In the genomic region with DNA sequence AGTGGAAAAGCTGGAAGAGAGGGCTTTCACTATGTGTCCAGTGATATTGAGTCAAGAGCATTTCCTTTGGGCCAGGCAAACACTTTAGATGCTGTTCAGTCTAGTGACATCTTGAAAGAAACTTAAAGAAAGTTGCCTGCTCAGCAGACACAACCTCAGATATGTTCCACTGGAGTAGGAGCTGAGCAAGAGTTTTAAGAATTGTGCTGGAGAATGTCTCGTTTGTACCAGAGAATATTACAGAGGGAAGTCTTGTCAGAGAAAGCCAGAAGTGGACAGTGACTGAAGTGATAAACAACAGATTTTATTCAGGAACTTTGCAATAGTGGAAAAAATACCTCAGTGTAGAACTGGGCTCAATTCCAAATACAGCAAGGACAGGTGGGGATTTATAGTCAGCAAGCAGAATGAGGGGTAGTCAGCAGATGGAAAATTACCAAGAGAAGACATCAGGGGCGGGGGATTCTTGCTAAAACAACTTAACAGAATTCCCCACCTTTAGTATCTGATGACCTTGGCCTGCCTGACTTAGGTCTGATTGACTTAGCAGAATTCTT, we compare ENCODE assay signal across 18 cellular contexts. TPM values are rescaled to one million over a fixed set of nuclear protein-coding genes. Genes with fewer than 3 reads are reported as not detected.
DNase-seq lines count a peak whose midpoint lies in the region; ATAC-seq, FAIRE-seq and TF ChIP-seq lines count a peak whose summit lies in the region.
"Had no signal": no experiment of that assay in that cellular context is flagged by ENCODE, and none has a peak within 500 bp of the region (broad histone marks: within the 10 kb centered on the region; RNA-seq: fewer than 3 reads in every experiment).

No MANE protein-coding gene starts in this region.

- peak; percentile 14 for ATAC-seq in stimulated activated naive CD8-positive, alpha-beta T cell treated with anti-CD3 and anti-CD28 coated beads, Interleukin-15, Interleukin-2, amounts not matched to agents 100 U/mL and 50 U/mL, for 24 hours
- ATAC-seq in stimulated activated naive CD8-positive, alpha-beta T cell treated with anti-CD3 and anti-CD28 coated beads, Interleukin-15, amount 100 ng/mL, for 72 hours: no peak
- ATAC-seq in K562 (0 out of 3 replicates have a peak, but pooled peaks have one; percentile 2), GM18870 (IDR thresholded peaks at IDR 0.05; ENCODE audit: unreplicated experiment) (no peak)

- H3K36me3 ChIP-seq in K562 (ENCODE audit: control insufficient read depth, insufficient read depth, low read length): 0 out of 3 replicates have a peak, but pooled peaks cover 2% of the 10 kb centered on the region
- H3K36me3 ChIP-seq in uterus: no peaks in the 10 kb centered on the region
- H3K36me3 ChIP-seq: ascending aorta had no signal

- peaks cover 69% of the 10 kb centered on the region for H3K4me1 Mint-ChIP-seq in stimulated activated naive CD8-positive, alpha-beta T cell treated with anti-CD3 and anti-CD28 coated beads, Interleukin-15, amount 100 ng/mL, for 72 hours
- H3K4me1 Mint-ChIP-seq in mesothelial cell of epicardium (peaks cover 35% of the 10 kb centered on the region), endothelial cell (ENCODE audit: unreplicated experiment) (peaks cover 20% of the 10 kb centered on the region)

- TF ChIP-seq EP300 in K562 (IDR thresholded peaks at IDR 0.05; ENCODE audit: low read length): no peak

- TF ChIP-seq POLR2A in K562 (conservative IDR thresholded peaks at IDR 0.05) (no peak), uterus (IDR thresholded peaks at IDR 0.05) (no peak)

- H3K36me3 Mint-ChIP-seq in mesothelial cell of epicardium (peaks cover 21% of the 10 kb centered on the region), endothelial cell (ENCODE audit: low read depth, unreplicated experiment) (peaks cover 8% of the 10 kb centered on the region)

- H3K27me3 ChIP-seq in K562 (ENCODE audit: control insufficient read depth in 2 of 2, insufficient read depth in 2 of 2, low read length in 2 of 2) (no peaks in the 10 kb centered on the region), uterus (no peaks in the 10 kb centered on the region)
- H3K27me3 ChIP-seq: ascending aorta, testis had no signal

- no peak for TF ChIP-seq RAD21 in K562 (CRISPR knock-in tag; conservative IDR thresholded peaks at IDR 0.05 in 1 of 2, IDR thresholded peaks at IDR 0.05 in 1 of 2)

- CTCF ChIA-PET in K562 (lab: Yijun Ruan, JAX; ENCODE audit: low intra/inter-chr PET ratio): no interaction called here

- intact Hi-C loops in K562 (cut with micrococcal nuclease): no loop called here
- intact Hi-C loops in uterus (cut with DNase I; ENCODE audit: low total_unique reads): no loop called here

- peaks cover 98% of the 10 kb centered on the region for H3K79me2 ChIP-seq in K562 (ENCODE audit: control insufficient read depth, insufficient read depth, low read length)

- POLR2A ChIA-PET in K562 (lab: Yijun Ruan, JAX): interaction anchor here (1.0 kb wide), 1 partner anchor 19 kb away, joined by 3 read pairs; a partner anchor contains a TSS

- no peak overlapping the region for H3K4me3 Mint-ChIP-seq in stimulated activated naive CD8-positive, alpha-beta T cell treated with anti-CD3 and anti-CD28 coated beads, Interleukin-15, amount 100 ng/mL, for 72 hours
- H3K4me3 Mint-ChIP-seq in mesothelial cell of epicardium: no peak overlapping the region
- no peak overlapping the region for H3K4me3 Mint-ChIP-seq in endothelial cell (ENCODE audit: unreplicated experiment)
- H3K4me3 Mint-ChIP-seq: dendritic cell treated with granulocyte-macrophage colony-stimulating factor and Interleukin-4, amounts not matched to agents 40 ng/mL and 50 ng/mL, for 4 days had no signal

- H3K27ac Mint-ChIP-seq in stimulated activated naive CD8-positive, alpha-beta T cell treated with anti-CD3 and anti-CD28 coated beads, Interleukin-15, amount 100 ng/mL, for 72 hours: peak overlapping the region in 1 of 2 donors; percentile 1
- H3K27ac Mint-ChIP-seq in mesothelial cell of epicardium (peak overlapping the region; percentile 82), endothelial cell (ENCODE audit: unreplicated experiment) (no peak overlapping the region)
- H3K27ac Mint-ChIP-seq: dendritic cell treated with granulocyte-macrophage colony-stimulating factor and Interleukin-4, amounts not matched to agents 40 ng/mL and 50 ng/mL, for 4 days had no signal

- no TSS peak for BruUV-seq in K562 (replicated peaks; lab: Mats Ljungman, UMichigan)

- TF ChIP-seq CTCF in K562 (IDR thresholded peaks at IDR 0.05 in 2 of 3, conservative IDR thresholded peaks at IDR 0.05 in 1 of 3; ENCODE audit: insufficient read depth in 2 of 3, low read depth in 1 of 3, low read length in 3 of 3): no peak
- no peak for TF ChIP-seq CTCF in mesothelial cell of epicardium (IDR thresholded peaks at IDR 0.05; ENCODE audit: unreplicated experiment)
- no peak for TF ChIP-seq CTCF in uterus (IDR thresholded peaks at IDR 0.05)
- TF ChIP-seq CTCF in endothelial cell (IDR thresholded peaks at IDR 0.05; ENCODE audit: unreplicated experiment): no peak

- no peaks in the 10 kb centered on the region for H3K27me3 Mint-ChIP-seq in stimulated activated naive CD8-positive, alpha-beta T cell treated with anti-CD3 and anti-CD28 coated beads, Interleukin-15, amount 100 ng/mL, for 72 hours
- H3K27me3 Mint-ChIP-seq in mesothelial cell of epicardium (ENCODE audit: low read depth) (no peaks in the 10 kb centered on the region), endothelial cell (ENCODE audit: unreplicated experiment) (peaks cover 8% of the 10 kb centered on the region)
- H3K27me3 Mint-ChIP-seq: dendritic cell treated with granulocyte-macrophage colony-stimulating factor and Interleukin-4, amounts not matched to agents 40 ng/mL and 50 ng/mL, for 4 days had no signal

- H3K27ac ChIP-seq in K562 (ENCODE audit: extremely low read depth, low read depth, low read length) (peak overlapping the region; percentile 77), uterus (peak overlapping the region; percentile 32 to 54)

- no peak overlapping the region for H3K4me3 ChIP-seq in K562
- no peak overlapping the region for H3K4me3 ChIP-seq in uterus
- H3K4me3 ChIP-seq: ascending aorta, testis had no signal

- H3K9me1 ChIP-seq in K562 (ENCODE audit: control insufficient read depth, insufficient read depth, low read length): no peaks in the 10 kb centered on the region

- FAIRE-seq in K562 (lab: Jason Lieb, UNC): no peak
- FAIRE-seq: TTC549 had no signal

- H4K20me1 ChIP-seq in K562 (replicated peaks; ENCODE audit: control insufficient read depth, insufficient read depth, low read length): no peaks in the 10 kb centered on the region

- H3K9me3 ChIP-seq in K562 (replicated peaks; ENCODE audit: control insufficient read depth, insufficient read depth, low read depth, low read length) (peaks cover 13% of the 10 kb centered on the region), uterus (no peaks in the 10 kb centered on the region)
- H3K9me3 ChIP-seq: ascending aorta, SK-N-SH, testis had no signal

- DNase-seq in stimulated activated naive CD8-positive, alpha-beta T cell treated with anti-CD3 and anti-CD28 coated beads, Interleukin-15, Interleukin-2, amounts not matched to agents 100 U/mL and 50 U/mL, for 24 hours: no peak
- DNase-seq in stimulated activated naive CD8-positive, alpha-beta T cell treated with anti-CD3 and anti-CD28 coated beads, Interleukin-15, amount 100 ng/mL, for 72 hours: no peak
- DNase-seq in K562 (ENCODE audit: extremely low read depth in 1 of 4, low spot score in 3 of 4): peak in 1 of 4 experiments; percentile 39
- no peak for DNase-seq in mesothelial cell of epicardium (ENCODE audit: low spot score in 2 of 2, unreplicated experiment in 2 of 2)
- DNase-seq in uterus: no peak
- no peak for DNase-seq in stimulated activated CD4-positive, alpha-beta T cell treated with anti-CD3 and anti-CD28 coated beads, Interleukin-12 subunit alpha, Interleukin-12 subunit beta, amount 100 ng/mL, for 4 hours
- DNase-seq in endothelial cell (ENCODE audit: low spot score): no peak
- DNase-seq: activated CD4-positive, alpha-beta T cell treated with anti-CD3 and anti-CD28 coated beads, Interleukin-2, amount 50 U/mL, for 4 hours; hypothalamus; NCI-H187 treated with DMSO at 0.1 percent for 48 hours; posterior cingulate gyrus; SK-N-SH; stimulated activated CD4-positive, alpha-beta T cell treated with anti-CD3 and anti-CD28 coated beads, Interleukin-15, amount 100 ng/mL, for 24 hours; testis had no signal

- in situ Hi-C loops in K562 (cut with MboI): no loop called here

- WGBS in K562 (ENCODE audit: insufficient coverage, low coverage, missing lambda C conversion rate): 17% methylated on average over 2 of the region's 2 CpGs

- peaks cover 19 to 29% of the 10 kb centered on the region in 2 donors for H3K9me3 Mint-ChIP-seq in stimulated activated naive CD8-positive, alpha-beta T cell treated with anti-CD3 and anti-CD28 coated beads, Interleukin-15, amount 100 ng/mL, for 72 hours
- H3K9me3 Mint-ChIP-seq in mesothelial cell of epicardium: peaks cover 17% of the 10 kb centered on the region
- no peaks in the 10 kb centered on the region for H3K9me3 Mint-ChIP-seq in endothelial cell (ENCODE audit: unreplicated experiment)

- peak overlapping the region; percentile 12 for H3K4me2 ChIP-seq in K562 (ENCODE audit: insufficient read depth, low read length)
- H3K4me2 ChIP-seq: SK-N-SH had no signal

- H2AFZ ChIP-seq in K562 (ENCODE audit: low read depth, low read length): no peak overlapping the region

- peak overlapping the region; percentile 32 to 58; a peak in 2 of 4 replicates for H3K9ac ChIP-seq in K562 (ENCODE audit: insufficient read depth in 1 of 2, low read depth in 2 of 2, low read length in 2 of 2)
- H3K9ac ChIP-seq: SK-N-SH had no signal

- H3K4me1 ChIP-seq in K562 (replicated peaks in 1 of 2; ENCODE audit: control insufficient read depth in 2 of 2, insufficient read depth in 2 of 2, low read length in 2 of 2): peaks cover 20 to 41% of the 10 kb centered on the region in 2 experiments
- H3K4me1 ChIP-seq in uterus: peaks cover 0 to 14% of the 10 kb centered on the region in 2 donors

RNA-seq across cellular contexts. Expression of a gene that starts 18.6 kb away (rescaled TPM):
- 214 and 221 TPM in 2 replicates for total RNA-seq in K562 (2011; cell fraction: chromatin; rRNA removed; ENCODE audit: low replicate concordance)
- 85.4 and 123 TPM in 2 replicates for total RNA-seq in K562 (2011; cell fraction: nucleolus; rRNA removed)
- total RNA-seq in K562 (2011; cell fraction: nucleoplasm; rRNA removed): 120 and 131 TPM in 2 replicates
- 20.7 and 36.6 TPM in 2 replicates for total RNA-seq in K562 (2014; rRNA removed)
- 40.0 and 45.5 TPM in 2 replicates for total RNA-seq in K562 (2014; rRNA removed; fragmentation: Illumina TruSeq; extraction: Trizol)
- total RNA-seq in K562 (2015; rRNA removed; fragmentation: Illumina TruSeq; extraction: Trizol): 36.5 and 40.2 TPM in 2 replicates
- 23.8 and 27.5 TPM in 2 replicates for total RNA-seq in K562 (2021)
- 52.8 and 66.0 TPM in 2 replicates for polyA plus RNA-seq in K562 (2011; rRNA removed)
- 12.7 and 24.5 TPM in 2 replicates for polyA plus RNA-seq in K562 (2011; cell fraction: cytosol; rRNA removed)
- polyA plus RNA-seq in K562 (2011; cell fraction: nucleus; rRNA removed): 148 and 154 TPM in 2 replicates
- polyA plus RNA-seq in K562 (2012): 14.1 and 18.5 TPM in 2 replicates
- polyA plus RNA-seq in K562 (2014; fragmentation: Illumina TruSeq; extraction: Trizol): 20.2 and 25.1 TPM in 2 replicates
- 10 to 100 TPM in 1 of 2 experiments, 1 to 10 TPM in 1; 6.7 to 12.4 TPM for polyA plus RNA-seq in K562 (2014; fragmentation: Nextera tagmentation; extraction: Ambion mirVana)
- polyA plus RNA-seq in K562 (2014; rRNA removed): 26.2 and 31.9 TPM in 2 replicates
- 239 and 255 TPM in 2 replicates for polyA minus RNA-seq in K562 (2011; rRNA and poly(A)+ RNA removed)
- 33.1 and 42.5 TPM in 2 replicates for polyA minus RNA-seq in K562 (2011; cell fraction: cytosol; rRNA and poly(A)+ RNA removed)
- 127 and 168 TPM in 2 replicates for polyA minus RNA-seq in K562 (2011; cell fraction: nucleus; rRNA and poly(A)+ RNA removed)
- 61.7 to 66.4 TPM (median 65.5 TPM) in 3 replicates for total RNA-seq in mesothelial cell of epicardium
- total RNA-seq in uterus: 100 to 1,000 TPM in 2 of 4 donors, 10 to 100 TPM in 2; 48.5 to 365 (median 102) TPM
- total RNA-seq in endothelial cell (ENCODE audit: unreplicated experiment): 52.0 TPM

Comparison
In these comparisons a context has a peak if more than half of its experiments do, and no peak if none do; other contexts are left out.
1. ATAC-seq: peak in stimulated activated naive CD8-positive, alpha-beta T cell treated with anti-CD3 and anti-CD28 coated beads, Interleukin-15, Interleukin-2, amounts not matched to agents 100 U/mL and 50 U/mL, for 24 hours (single experiment) and K562 (single experiment); none in stimulated activated naive CD8-positive, alpha-beta T cell treated with anti-CD3 and anti-CD28 coated beads, Interleukin-15, amount 100 ng/mL, for 72 hours (single experiment) and GM18870 (single experiment).